In the genomic region with DNA sequence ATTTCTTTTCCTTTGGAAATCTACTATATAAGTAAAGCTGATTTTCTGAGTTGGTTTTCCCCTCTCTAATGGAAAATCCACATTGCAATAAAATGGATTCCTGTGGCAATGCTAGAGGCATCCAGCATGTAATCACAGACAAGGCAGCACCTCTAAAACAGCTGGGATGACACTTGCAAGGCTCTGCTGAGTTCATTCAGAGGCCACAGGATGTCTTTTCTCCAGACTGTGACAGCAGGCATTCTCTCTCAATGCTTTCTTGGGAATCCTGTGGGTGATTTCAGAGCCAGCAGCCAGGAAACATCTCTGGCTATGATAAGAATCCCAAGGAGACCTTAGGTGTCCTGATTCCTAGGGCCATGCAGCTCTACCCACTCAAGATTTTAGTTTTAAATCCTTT, we compare ENCODE assay signal across 19 cellular contexts.
DNase-seq lines count a peak whose midpoint lies in the region; ATAC-seq and TF ChIP-seq lines count a peak whose summit lies in the region.
"Had no signal": no experiment of that assay in that cellular context is flagged by ENCODE, and none has a peak within 500 bp of the region (broad histone marks: within the 10 kb centered on the region; RNA-seq: fewer than 3 reads in every experiment).

No MANE protein-coding gene starts in this region.

- H3K27ac ChIP-seq in sigmoid colon, result peak overlapping the region in 3 of 4 donors; percentile 21 to 65 (median 43)
- H3K27ac ChIP-seq: KMS-11, thyroid gland had no signal

- H3K27me3 Mint-ChIP-seq in T-helper 2 cell treated with Interferon-gamma antibody and Interleukin-4, amounts not matched to agents 5 μg/mL and 100 μg/mL, for 36 hours (ENCODE audit: low read depth), result no peaks in the 10 kb centered on the region

- H3K36me3 ChIP-seq in sigmoid colon, result no peaks in the 10 kb centered on the region
- H3K36me3 ChIP-seq: thyroid gland had no signal

- no peak for TF ChIP-seq EP300 in sigmoid colon (IDR thresholded peaks at IDR 0.05)

- H3K27me3 ChIP-seq in sigmoid colon, result no peaks in the 10 kb centered on the region
- H3K27me3 ChIP-seq: thyroid gland had no signal

- H3K4me3 Mint-ChIP-seq in T-helper 2 cell treated with Interferon-gamma antibody and Interleukin-4, amounts not matched to agents 5 μg/mL and 100 μg/mL, for 36 hours, result no peak overlapping the region
- H3K4me3 Mint-ChIP-seq: CD8-positive, alpha-beta T cell had no signal

- no peaks in the 10 kb centered on the region for H3K9me3 ChIP-seq in sigmoid colon
- H3K9me3 ChIP-seq: thyroid gland had no signal

- H3K36me3 Mint-ChIP-seq in T-helper 2 cell treated with Interferon-gamma antibody and Interleukin-4, amounts not matched to agents 5 μg/mL and 100 μg/mL, for 36 hours (ENCODE audit: low read depth), result no peaks in the 10 kb centered on the region
- H3K36me3 Mint-ChIP-seq: CD8-positive, alpha-beta T cell had no signal

- no peaks in the 10 kb centered on the region for H3K4me1 Mint-ChIP-seq in T-helper 2 cell treated with Interferon-gamma antibody and Interleukin-4, amounts not matched to agents 5 μg/mL and 100 μg/mL, for 36 hours (ENCODE audit: low read depth)

- TF ChIP-seq POLR2A in sigmoid colon (IDR thresholded peaks at IDR 0.05), result no peak

- H3K4me3 ChIP-seq in astrocyte of the cerebellum (ENCODE audit: low read depth, low read length) (no peak overlapping the region), sigmoid colon (no peak overlapping the region)
- H3K4me3 ChIP-seq: lung, thyroid gland had no signal

- TF ChIP-seq CTCF in astrocyte of the cerebellum (IDR thresholded peaks at IDR 0.05; ENCODE audit: low read depth, low read length, missing control alignments) (no peak), sigmoid colon (IDR thresholded peaks at IDR 0.05) (no peak)

- H3K27ac Mint-ChIP-seq in T-helper 2 cell treated with Interferon-gamma antibody and Interleukin-4, amounts not matched to agents 5 μg/mL and 100 μg/mL, for 36 hours, result no peak overlapping the region
- H3K27ac Mint-ChIP-seq: CD8-positive, alpha-beta T cell had no signal

- intact Hi-C loops in sigmoid colon (cut with DNase I), result no loop called here

- peak; percentile 51 for DNase-seq in GM04504 (ENCODE audit: low read depth)
- peak; percentile 40 for DNase-seq in astrocyte of the cerebellum (ENCODE audit: low read depth)
- DNase-seq in iris pigment epithelial cell (ENCODE audit: low read depth), result peak; percentile 28
- peak; percentile 72 for DNase-seq in sigmoid colon
- DNase-seq in T-helper 2 cell treated with Interferon-gamma antibody and Interleukin-4, amounts not matched to agents 5 μg/mL and 100 μg/mL, for 36 hours (ENCODE audit: low spot score), result no peak
- no peak for DNase-seq in HT-29 (ENCODE audit: low spot score)
- DNase-seq in DMS 273 treated with DMSO at 0.1 percent for 48 hours (lab: John Stamatoyannopoulos, UW), result no peak
- DNase-seq: activated CD4-positive, alpha-beta T cell treated with anti-CD3 and anti-CD28 coated beads for 1 hour; activated CD8-positive, alpha-beta memory T cell treated with anti-CD3 and anti-CD28 coated beads, Interleukin-2, amount 50 U/mL, for 48 hours; activated naive CD4-positive, alpha-beta T cell treated with Interleukin-2 at 50 U/mL for 16 hours; CD8-positive, alpha-beta T cell; effector memory CD4-positive, alpha-beta T cell; NCI-H446; thyroid gland had no signal

- ATAC-seq in HG02870 (IDR thresholded peaks at IDR 0.05; ENCODE audit: unreplicated experiment), result no peak
- ATAC-seq: CD8-positive, alpha-beta T cell; HCT116; Right ventricle myocardium inferior had no signal

- no peaks in the 10 kb centered on the region for H3K9me3 Mint-ChIP-seq in T-helper 2 cell treated with Interferon-gamma antibody and Interleukin-4, amounts not matched to agents 5 μg/mL and 100 μg/mL, for 36 hours
- H3K9me3 Mint-ChIP-seq: CD8-positive, alpha-beta T cell had no signal

- H3K4me1 ChIP-seq in sigmoid colon, result peaks cover 0 to 41% (median 19%) of the 10 kb centered on the region in 4 donors

- in situ Hi-C loops in astrocyte of the cerebellum (cut with HindIII; ENCODE audit: low sequenced_read_pairs), result no loop called here

Comparison
In these comparisons a context has a peak if more than half of its experiments do, and no peak if none do; other contexts are left out.
1. DNase-seq: peak in GM04504 (single experiment), astrocyte of the cerebellum (single experiment), iris pigment epithelial cell (single experiment) and sigmoid colon (single experiment); none in T-helper 2 cell treated with Interferon-gamma antibody and Interleukin-4, amounts not matched to agents 5 μg/mL and 100 μg/mL, for 36 hours (single experiment), HT-29 (single experiment) and DMS 273 treated with DMSO at 0.1 percent for 48 hours (single experiment).